Comparison of ENCODE assay signal across 8 cellular contexts in genomic region chr19:58182989-58183821, GRCh38. TPM values are rescaled to one million over a fixed set of nuclear protein-coding genes. Genes with fewer than 3 reads are reported as not detected.
DNase-seq lines count a peak whose midpoint lies in the region; TF ChIP-seq lines count a peak whose summit lies in the region.

TSS of gene ZNF274 (plus strand) at chr19:58183061. CDS start at chr19:58183966, 905 bp downstream.

- in situ Hi-C loops in HAP-1 (cut with MboI; ENCODE audit: low sequenced_read_pairs), result no loop called here

- POLR2A ChIA-PET in SK-N-SH (lab: Yijun Ruan, JAX), result interaction anchor here (1.0 to 1.6 kb wide), 4 partner anchors 46 to 181 kb away, joined by 3 to 5 read pairs (median 4); partner anchors contain the start of genes ZNF135, ZNF497, ZNF544 and ZNF606

- H2AFZ ChIP-seq in MM.1S (ENCODE audit: low read length) (peak within 1 kb of the TSS; percentile 93), SK-N-SH (ENCODE audit: low read depth) (peak within 1 kb of the TSS; percentile 92; the same call in 1 of the 2 replicates)

- H3K27me3 ChIP-seq in HAP-1 (ENCODE audit: low read depth) (no peaks in the 10 kb centered on the region), MM.1S (replicated peaks; ENCODE audit: insufficient read depth, low read length) (no peaks in the 10 kb centered on the region), SK-N-SH (ENCODE audit: insufficient read depth) (no peaks in the 10 kb centered on the region), suprapubic skin (no peaks in the 10 kb centered on the region)

- peak within 1 kb of the TSS; percentile 77 for H3K4me3 ChIP-seq in HAP-1
- peak within 1 kb of the TSS; percentile 100 for H3K4me3 ChIP-seq in MM.1S (ENCODE audit: low read length)
- H3K4me3 ChIP-seq in SK-N-SH (ENCODE audit: low read depth in 2 of 2, low read length in 1 of 2), result peak within 1 kb of the TSS; percentile 54 to 65
- peak within 1 kb of the TSS; percentile 89 for H3K4me3 ChIP-seq in suprapubic skin

- H3K79me2 ChIP-seq in MM.1S (ENCODE audit: low read length), result no peaks in the 10 kb centered on the region
- H3K79me2 ChIP-seq in SK-N-SH (ENCODE audit: insufficient read depth), result no peaks in the 10 kb centered on the region

- H3K4me2 ChIP-seq in MM.1S (ENCODE audit: low read depth, low read length) (peak within 1 kb of the TSS; percentile 92), SK-N-SH (peak within 1 kb of the TSS; percentile 74)

- H3F3A ChIP-seq in MM.1S (ENCODE audit: insufficient read depth, low read length), result peaks cover 3% of the 10 kb centered on the region; the same call in 1 of the 2 replicates
- peaks cover 3% of the 10 kb centered on the region for H3F3A ChIP-seq in SK-N-SH (replicated peaks; ENCODE audit: insufficient read depth)

- DNase-seq in GF-D8 (lab: John Stamatoyannopoulos, UW), result peak; percentile 78
- peak; percentile 80 to 95 for DNase-seq in HAP-1 (ENCODE audit: low spot score in 2 of 2)
- DNase-seq in MM.1S, result peak; percentile 85
- peak; percentile 91 for DNase-seq in SK-N-SH
- peak; percentile 96 for DNase-seq in activated naive CD4-positive, alpha-beta T cell treated with anti-CD3 and anti-CD28 coated beads, Interleukin-2, amount 50 U/mL, for 16 hours
- peak; percentile 82 for DNase-seq in globus pallidus (ENCODE audit: low spot score)
- peak; percentile 84 for DNase-seq in occipital lobe (lab: John Stamatoyannopoulos, UW)
- DNase-seq in suprapubic skin (ENCODE audit: low spot score in 2 of 2), result peak; percentile 95 to 96

- 3% methylated on average over 16 of the region's 80 CpGs for WGBS in SK-N-SH (ENCODE audit: low lambda C conversion rate)
- WGBS in suprapubic skin, result under 1% methylated on average over 31 of the region's 80 CpGs

- TF ChIP-seq CTCF in MM.1S (IDR thresholded peaks at IDR 0.05; ENCODE audit: low read length), result no peak
- TF ChIP-seq CTCF in SK-N-SH (IDR thresholded peaks at IDR 0.05), result no peak
- no peak for TF ChIP-seq CTCF in suprapubic skin (IDR thresholded peaks at IDR 0.05)

- H3K27ac ChIP-seq in MM.1S (ENCODE audit: low read length), result peak within 1 kb of the TSS; percentile 97
- peak within 1 kb of the TSS; percentile 82 to 85 for H3K27ac ChIP-seq in SK-N-SH (ENCODE audit: low read depth in 2 of 2, low read length in 1 of 2)
- H3K27ac ChIP-seq in suprapubic skin, result peak within 1 kb of the TSS; percentile 99

- H4K20me1 ChIP-seq in MM.1S (ENCODE audit: insufficient read depth, low read length), result no peaks in the 10 kb centered on the region
- no peaks in the 10 kb centered on the region for H4K20me1 ChIP-seq in SK-N-SH (ENCODE audit: insufficient read depth)

- CTCF ChIA-PET in SK-N-SH (lab: Yijun Ruan, JAX), result no interaction called here

- peaks cover 37% of the 10 kb centered on the region for H3K9me3 ChIP-seq in HAP-1
- H3K9me3 ChIP-seq in MM.1S (replicated peaks; ENCODE audit: insufficient read depth, low read length), result no peaks in the 10 kb centered on the region
- peaks cover 10% of the 10 kb centered on the region; the same call in 1 of the 2 replicates for H3K9me3 ChIP-seq in SK-N-SH
- H3K9me3 ChIP-seq in suprapubic skin, result peaks cover 57% of the 10 kb centered on the region

- H3K9ac ChIP-seq in MM.1S (ENCODE audit: low read length), result peak within 1 kb of the TSS; percentile 85
- peak within 1 kb of the TSS; percentile 71 for H3K9ac ChIP-seq in SK-N-SH

- TF ChIP-seq RAD21 in SK-N-SH (IDR thresholded peaks at IDR 0.05; ENCODE audit: low read length), result no peak

- no peaks in the 10 kb centered on the region; the same call in 1 of the 2 replicates for H3K4me1 ChIP-seq in HAP-1
- 0 out of 2 replicates have a peak, but pooled peaks cover 4% of the 10 kb centered on the region for H3K4me1 ChIP-seq in MM.1S (ENCODE audit: low read length)
- no peaks in the 10 kb centered on the region; a peak in 1 of 4 replicates for H3K4me1 ChIP-seq in SK-N-SH (ENCODE audit: control insufficient read depth in 1 of 2, insufficient read depth in 2 of 2, low read depth in 1 of 2, low read length in 1 of 2)
- H3K4me1 ChIP-seq in suprapubic skin, result peaks cover 17% of the 10 kb centered on the region

- H3K9me2 ChIP-seq in MM.1S (replicated peaks; ENCODE audit: insufficient read depth, low read length), result no peaks in the 10 kb centered on the region
- no peaks in the 10 kb centered on the region for H3K9me2 ChIP-seq in SK-N-SH

- H3K36me3 ChIP-seq in HAP-1 (replicated peaks) (peaks cover 20% of the 10 kb centered on the region), MM.1S (replicated peaks; ENCODE audit: insufficient read depth, low read length) (no peaks in the 10 kb centered on the region), SK-N-SH (replicated peaks in 1 of 2; ENCODE audit: control insufficient read depth in 1 of 2, insufficient read depth in 2 of 2, low read length in 1 of 2) (peaks cover 0 to 28% of the 10 kb centered on the region in 2 experiments), suprapubic skin (peaks cover 39% of the 10 kb centered on the region)

- TF ChIP-seq EP300 in SK-N-SH (IDR thresholded peaks at IDR 0.05; ENCODE audit: borderline replicate concordance in 1 of 2, low read depth in 1 of 2, low read length in 1 of 2), result no peak
- no peak for TF ChIP-seq EP300 in suprapubic skin (IDR thresholded peaks at IDR 0.05)

- peak; percentile 89 to 94 for TF ChIP-seq POLR2A in suprapubic skin (IDR thresholded peaks at IDR 0.05)

TF ChIP-seq in SK-N-SH, 30 proteins besides CTCF, POLR2A, EP300 and RAD21:
- TF ChIP-seq YY1 (IDR thresholded peaks at IDR 0.05; ENCODE audit: low read depth) (peak; percentile 94), MXI1 (IDR thresholded peaks at IDR 0.05; ENCODE audit: low read depth, low read length) (no peak), TCF12 (IDR thresholded peaks at IDR 0.05) (no peak), CHD2 (IDR thresholded peaks at IDR 0.05; ENCODE audit: low read length, partially characterized antibody) (peak; percentile 18), GABPA (IDR thresholded peaks at IDR 0.05; ENCODE audit: low read depth) (peak; percentile 61), TAF1 (IDR thresholded peaks at IDR 0.05; ENCODE audit: borderline replicate concordance, low read depth, low read length) (0 out of 2 replicates have a peak, but pooled peaks have one; percentile 48), RXRA (IDR thresholded peaks at IDR 0.05; ENCODE audit: borderline replicate concordance, low read depth) (no peak), TEAD4 (IDR thresholded peaks at IDR 0.05; ENCODE audit: borderline replicate concordance, insufficient read depth) (no peak), ELF1 (IDR thresholded peaks at IDR 0.05) (0 out of 2 replicates have a peak, but pooled peaks have one; percentile 19), MAX (IDR thresholded peaks at IDR 0.05; ENCODE audit: low read depth) (peak; percentile 83), MEF2A (IDR thresholded peaks at IDR 0.05; ENCODE audit: borderline replicate concordance, low read depth) (no peak), FOSL2 (IDR thresholded peaks at IDR 0.05; ENCODE audit: borderline replicate concordance, low read depth) (no peak), RFX5 (IDR thresholded peaks at IDR 0.05; ENCODE audit: low read length) (no peak), USF1 (IDR thresholded peaks at IDR 0.05; ENCODE audit: borderline replicate concordance, low read depth) (no peak)
TF ChIP-seq in SK-N-SH: peak in this region for 6.

RNA-seq across cellular contexts. Expression of gene ZNF274, which starts in this region (rescaled TPM):
- 3.1 and 4.0 TPM in 2 replicates for polyA plus RNA-seq in SK-N-SH (2012; rRNA removed)
- polyA plus RNA-seq in SK-N-SH (2012; cell fraction: cytosol; rRNA removed), result 2.3 and 2.7 TPM in 2 replicates
- polyA plus RNA-seq in SK-N-SH (2012; cell fraction: nucleus; rRNA removed), result 7.9 and 8.0 TPM in 2 replicates
- 25.1 TPM for total RNA-seq in occipital lobe
- total RNA-seq in suprapubic skin, result 10 to 100 TPM; 26.8 to 70.2 (median 36.5) TPM

Comparison
In these comparisons a context has a peak if more than half of its experiments do, and no peak if none do; other contexts are left out.
1. Peak in every context shown above with its lines: DNase-seq, H3K4me3 ChIP-seq and H3K27ac ChIP-seq.